ENCODE assay signal across 22 cellular contexts in genomic region chr16:65733706-65734105, GRCh38.
DNase-seq lines count a peak whose midpoint lies in the region; ATAC-seq and TF ChIP-seq lines count a peak whose summit lies in the region.
"Had no signal": no experiment of that assay in that cellular context is flagged by ENCODE, and none has a peak within 500 bp of the region (broad histone marks: within the 10 kb centered on the region; RNA-seq: fewer than 3 reads in every experiment).

No MANE protein-coding gene starts in this region.

- H3K27me3 ChIP-seq in foreskin keratinocyte = no peaks in the 10 kb centered on the region
- H3K27me3 ChIP-seq: BLaER1 treated with 17β-estradiol and CSF1 and Interleukin-3, amounts not matched to agents 10 nM and 100 nM had no signal

- H3K27ac Mint-ChIP-seq in natural killer cell treated with Interleukin-12 subunit alpha and Interleukin-12 subunit beta and Interleukin-15 and Interleukin-18, amount 100 ng/mL, for 72 hours = no peak overlapping the region
- H3K27ac Mint-ChIP-seq: B cell; CD4-positive, alpha-beta T cell; CD8-positive, alpha-beta T cell had no signal

- H3K9me3 Mint-ChIP-seq in natural killer cell treated with Interleukin-12 subunit alpha and Interleukin-12 subunit beta and Interleukin-15 and Interleukin-18, amount 100 ng/mL, for 72 hours = no peaks in the 10 kb centered on the region
- H3K9me3 Mint-ChIP-seq: CD8-positive, alpha-beta T cell had no signal

- ATAC-seq in foreskin keratinocyte = peak; percentile 36
- no peak for ATAC-seq in natural killer cell treated with Interleukin-12 subunit alpha and Interleukin-12 subunit beta and Interleukin-15 and Interleukin-18, amount 100 ng/mL, for 72 hours
- ATAC-seq: CD8-positive, alpha-beta T cell; GM12878 had no signal

- TF ChIP-seq CTCF in epithelial cell of esophagus (IDR thresholded peaks at IDR 0.05; ENCODE audit: insufficient read depth, low read depth, low read length, missing control alignments) (no peak), foreskin keratinocyte (conservative IDR thresholded peaks at IDR 0.05) (no peak)

- no peak overlapping the region for H3K27ac ChIP-seq in foreskin keratinocyte
- H3K27ac ChIP-seq: C4-2B had no signal

- no peaks in the 10 kb centered on the region for H3K36me3 Mint-ChIP-seq in natural killer cell treated with Interleukin-12 subunit alpha and Interleukin-12 subunit beta and Interleukin-15 and Interleukin-18, amount 100 ng/mL, for 72 hours
- H3K36me3 Mint-ChIP-seq: CD8-positive, alpha-beta T cell had no signal

- no peak overlapping the region for H3K4me3 Mint-ChIP-seq in natural killer cell treated with Interleukin-12 subunit alpha and Interleukin-12 subunit beta and Interleukin-15 and Interleukin-18, amount 100 ng/mL, for 72 hours
- H3K4me3 Mint-ChIP-seq: B cell; CD4-positive, alpha-beta T cell; CD8-positive, alpha-beta T cell had no signal

- no peak overlapping the region for H3K4me3 ChIP-seq in epithelial cell of esophagus (ENCODE audit: low read length)
- H3K4me3 ChIP-seq: BLaER1 treated with 17β-estradiol and CSF1 and Interleukin-3, amounts not matched to agents 10 nM and 100 nM; GM12878 had no signal

- peaks cover 0 to 11% of the 10 kb centered on the region in 2 donors for H3K27me3 Mint-ChIP-seq in natural killer cell treated with Interleukin-12 subunit alpha and Interleukin-12 subunit beta and Interleukin-15 and Interleukin-18, amount 100 ng/mL, for 72 hours
- H3K27me3 Mint-ChIP-seq: B cell had no signal

- H3K4me1 ChIP-seq in foreskin keratinocyte = peaks cover 28% of the 10 kb centered on the region
- H3K4me1 ChIP-seq: Caco-2 had no signal

- DNase-seq in epithelial cell of esophagus (ENCODE audit: low read depth) (peak; percentile 65), foreskin keratinocyte (peak; percentile 44 to 61), AG08396 (ENCODE audit: low spot score) (no peak), NCI-H526 treated with DMSO at 0.1 percent for 48 hours (lab: John Stamatoyannopoulos, UW) (no peak)
- DNase-seq in natural killer cell treated with Interleukin-12 subunit alpha and Interleukin-12 subunit beta and Interleukin-15 and Interleukin-18, amount 100 ng/mL, for 72 hours (ENCODE audit: low spot score) = no peak
- DNase-seq: 8988T; ACHN; AML-193; Caco-2; Calu3; CD4-positive, alpha-beta T cell; CD8-positive, alpha-beta T cell; DMS153; DMS53; DMS79; DND-41; EL; GDM1 had no signal

- H3K4me1 Mint-ChIP-seq in natural killer cell treated with Interleukin-12 subunit alpha and Interleukin-12 subunit beta and Interleukin-15 and Interleukin-18, amount 100 ng/mL, for 72 hours (ENCODE audit: low read depth in 2 of 2) = no peaks in the 10 kb centered on the region
- H3K4me1 Mint-ChIP-seq: B cell had no signal

Comparison
In these comparisons a context has a peak if more than half of its experiments do, and no peak if none do; other contexts are left out.
1. DNase-seq: peak in epithelial cell of esophagus (single experiment) and foreskin keratinocyte (2 of 2); none in AG08396 (single experiment), natural killer cell treated with Interleukin-12 subunit alpha and Interleukin-12 subunit beta and Interleukin-15 and Interleukin-18, amount 100 ng/mL, for 72 hours (single experiment) and NCI-H526 treated with DMSO at 0.1 percent for 48 hours (single experiment).